ENCODE assay signal across 28 cellular contexts in genomic region chr2:204060896-204061640, GRCh38.
DNase-seq lines count a peak whose midpoint lies in the region; ATAC-seq, FAIRE-seq and TF ChIP-seq lines count a peak whose summit lies in the region.
"Had no signal": no experiment of that assay in that cellular context is flagged by ENCODE, and none has a peak within 500 bp of the region (broad histone marks: within the 10 kb centered on the region; RNA-seq: fewer than 3 reads in every experiment).

No MANE protein-coding gene starts in this region.

- H3K4me1 Mint-ChIP-seq in activated CD4-positive, alpha-beta memory T cell treated with anti-CD3 and anti-CD28 coated beads for 36 hours (ENCODE audit: low read depth), result no peaks in the 10 kb centered on the region
- H3K4me1 Mint-ChIP-seq in activated CD4-positive, alpha-beta memory T cell treated with anti-CD3 and anti-CD28 coated beads, Interleukin-2, amount 10 ng/mL, durations not matched to agents 7 days and 5 days, result peaks cover 2% of the 10 kb centered on the region
- H3K4me1 Mint-ChIP-seq in glutamatergic neuron (ENCODE audit: low read depth, unreplicated experiment), result peaks cover 17% of the 10 kb centered on the region
- H3K4me1 Mint-ChIP-seq: B cell; CD8-positive, alpha-beta memory T cell; neural crest cell had no signal

- no peaks in the 10 kb centered on the region for H3K27me3 Mint-ChIP-seq in activated CD4-positive, alpha-beta memory T cell treated with anti-CD3 and anti-CD28 coated beads for 36 hours
- H3K27me3 Mint-ChIP-seq in activated CD4-positive, alpha-beta memory T cell treated with anti-CD3 and anti-CD28 coated beads, Interleukin-2, amount 10 ng/mL, durations not matched to agents 7 days and 5 days, result no peaks in the 10 kb centered on the region
- H3K27me3 Mint-ChIP-seq in glutamatergic neuron (ENCODE audit: unreplicated experiment), result peaks cover 2% of the 10 kb centered on the region
- H3K27me3 Mint-ChIP-seq: activated naive CD8-positive, alpha-beta T cell had no signal

- no peak for TF ChIP-seq POLR2A in GM12892 (IDR thresholded peaks at IDR 0.05; ENCODE audit: low read depth, low read length)

- no peaks in the 10 kb centered on the region for H3K9me3 Mint-ChIP-seq in activated CD4-positive, alpha-beta memory T cell treated with anti-CD3 and anti-CD28 coated beads for 36 hours
- peaks cover 3% of the 10 kb centered on the region for H3K9me3 Mint-ChIP-seq in activated CD4-positive, alpha-beta memory T cell treated with anti-CD3 and anti-CD28 coated beads, Interleukin-2, amount 10 ng/mL, durations not matched to agents 7 days and 5 days
- H3K9me3 Mint-ChIP-seq in glutamatergic neuron (ENCODE audit: unreplicated experiment), result peaks cover 1% of the 10 kb centered on the region
- H3K9me3 Mint-ChIP-seq: CD8-positive, alpha-beta memory T cell; neural crest cell; stimulated activated naive CD8-positive, alpha-beta T cell treated with anti-CD3 and anti-CD28 coated beads, Interleukin-15, Interleukin-2, amounts not matched to agents 100 ng/mL and 50 ng/mL, for 24 hours had no signal

- no peak for FAIRE-seq in GM12892 (lab: Jason Lieb, UNC)
- FAIRE-seq: G401.6 had no signal

- intact Hi-C loops in activated CD4-positive, alpha-beta memory T cell treated with anti-CD3 and anti-CD28 coated beads for 36 hours (cut with micrococcal nuclease), result no loop called here
- intact Hi-C loops in head of caudate nucleus (cut with DNase I), result no loop called here

- H3K36me3 Mint-ChIP-seq in activated CD4-positive, alpha-beta memory T cell treated with anti-CD3 and anti-CD28 coated beads for 36 hours, result no peaks in the 10 kb centered on the region
- no peaks in the 10 kb centered on the region for H3K36me3 Mint-ChIP-seq in activated CD4-positive, alpha-beta memory T cell treated with anti-CD3 and anti-CD28 coated beads, Interleukin-2, amount 10 ng/mL, durations not matched to agents 7 days and 5 days (ENCODE audit: low read depth)
- H3K36me3 Mint-ChIP-seq in glutamatergic neuron (ENCODE audit: unreplicated experiment), result no peaks in the 10 kb centered on the region
- H3K36me3 Mint-ChIP-seq: activated naive CD8-positive, alpha-beta T cell; CD8-positive, alpha-beta memory T cell had no signal

- CTCF ChIA-PET in activated CD4-positive, alpha-beta memory T cell treated with anti-CD3 and anti-CD28 coated beads for 36 hours (lab: Charles Lee), result interaction anchor here (1.5 kb wide), 1 partner anchor 12 kb away, joined by 6 read pairs; no protein-coding TSS in a partner anchor
- CTCF ChIA-PET in activated CD4-positive, alpha-beta memory T cell treated with anti-CD3 and anti-CD28 coated beads, Interleukin-2, amount 10 ng/mL, durations not matched to agents 7 days and 5 days (lab: Charles Lee), result interaction anchor here (1.3 to 1.4 kb wide), 2 partner anchors 10 to 12 kb away, joined by 3 to 4 read pairs; no protein-coding TSS in a partner anchor

- H3K4me3 Mint-ChIP-seq in activated CD4-positive, alpha-beta memory T cell treated with anti-CD3 and anti-CD28 coated beads for 36 hours, result no peak overlapping the region
- H3K4me3 Mint-ChIP-seq in activated CD4-positive, alpha-beta memory T cell treated with anti-CD3 and anti-CD28 coated beads, Interleukin-2, amount 10 ng/mL, durations not matched to agents 7 days and 5 days, result no peak overlapping the region
- H3K4me3 Mint-ChIP-seq in glutamatergic neuron (ENCODE audit: unreplicated experiment), result no peak overlapping the region
- H3K4me3 Mint-ChIP-seq: activated naive CD8-positive, alpha-beta T cell; B cell; CD8-positive, alpha-beta memory T cell; neural crest cell; stimulated activated naive CD8-positive, alpha-beta T cell treated with anti-CD3 and anti-CD28 coated beads, Interleukin-15, Interleukin-2, amounts not matched to agents 100 ng/mL and 50 ng/mL, for 24 hours had no signal

- POLR2A ChIA-PET in activated CD4-positive, alpha-beta memory T cell treated with anti-CD3 and anti-CD28 coated beads for 36 hours (lab: Charles Lee), result no interaction called here
- POLR2A ChIA-PET in activated CD4-positive, alpha-beta memory T cell treated with anti-CD3 and anti-CD28 coated beads, Interleukin-2, amount 10 ng/mL, durations not matched to agents 7 days and 5 days (lab: Charles Lee), result no interaction called here

- ATAC-seq in HG03095 (IDR thresholded peaks at IDR 0.05; ENCODE audit: unreplicated experiment), result no peak
- ATAC-seq: heart right ventricle, sciatic nerve had no signal

- DNase-seq in activated CD4-positive, alpha-beta memory T cell treated with anti-CD3 and anti-CD28 coated beads for 36 hours, result peak; percentile 22
- no peak for DNase-seq in activated CD4-positive, alpha-beta memory T cell treated with anti-CD3 and anti-CD28 coated beads, Interleukin-2, amount 10 ng/mL, durations not matched to agents 7 days and 5 days
- DNase-seq in NCI-H446 treated with DMSO at 0.1 percent for 48 hours (lab: John Stamatoyannopoulos, UW) (peak; percentile 90), glutamatergic neuron (peak; percentile 33), GM12892 (ENCODE audit: insufficient read length) (no peak), head of caudate nucleus (no peak), SW 1271 (lab: John Stamatoyannopoulos, UW) (no peak)
- DNase-seq: activated CD4-positive, alpha-beta T cell treated with anti-CD3 and anti-CD28 coated beads, Interleukin-2, amount 50 U/mL, for 48 hours; activated CD4-positive, CD25-positive, alpha-beta regulatory T cell; activated CD8-positive, alpha-beta memory T cell treated with anti-CD3 and anti-CD28 coated beads, Interleukin-2, amount 50 U/mL, for 48 hours; anterior cingulate cortex; CD8-positive, alpha-beta memory T cell; colonic mucosa; effector memory CD4-positive, alpha-beta T cell; erythroblast; GOT3; heart right ventricle; Kasumi-1; NCI-H187 treated with DMSO at 0.1 percent for 48 hours; posterior cingulate gyrus; T-helper 1 cell had no signal

- no peak overlapping the region for H3K27ac Mint-ChIP-seq in activated CD4-positive, alpha-beta memory T cell treated with anti-CD3 and anti-CD28 coated beads for 36 hours
- H3K27ac Mint-ChIP-seq in activated CD4-positive, alpha-beta memory T cell treated with anti-CD3 and anti-CD28 coated beads, Interleukin-2, amount 10 ng/mL, durations not matched to agents 7 days and 5 days, result no peak overlapping the region
- H3K27ac Mint-ChIP-seq in glutamatergic neuron (ENCODE audit: unreplicated experiment), result peak overlapping the region; percentile 86
- H3K27ac Mint-ChIP-seq: activated naive CD8-positive, alpha-beta T cell; B cell; CD8-positive, alpha-beta memory T cell; stimulated activated naive CD8-positive, alpha-beta T cell treated with anti-CD3 and anti-CD28 coated beads, Interleukin-15, Interleukin-2, amounts not matched to agents 100 ng/mL and 50 ng/mL, for 24 hours had no signal

- TF ChIP-seq CTCF in glutamatergic neuron (IDR thresholded peaks at IDR 0.05; ENCODE audit: partially characterized antibody, unreplicated experiment), result no peak

Comparison
In these comparisons a context has a peak if more than half of its experiments do, and no peak if none do; other contexts are left out.
1. DNase-seq: peak in activated CD4-positive, alpha-beta memory T cell treated with anti-CD3 and anti-CD28 coated beads for 36 hours (single experiment), NCI-H446 treated with DMSO at 0.1 percent for 48 hours (single experiment) and glutamatergic neuron (single experiment); none in activated CD4-positive, alpha-beta memory T cell treated with anti-CD3 and anti-CD28 coated beads, Interleukin-2, amount 10 ng/mL, durations not matched to agents 7 days and 5 days (single experiment), GM12892 (single experiment), head of caudate nucleus (0 of 42) and SW 1271 (0 of 2).